Comparison of ENCODE assay signal across 18 cellular contexts in genomic region chr2:20622731-20623130, GRCh38. TPM values are rescaled to one million over a fixed set of nuclear protein-coding genes. Genes with fewer than 3 reads are reported as not detected.
DNase-seq lines count a peak whose midpoint lies in the region; ATAC-seq and TF ChIP-seq lines count a peak whose summit lies in the region.
"Had no signal": no experiment of that assay in that cellular context is flagged by ENCODE, and none has a peak within 500 bp of the region (broad histone marks: within the 10 kb centered on the region; RNA-seq: fewer than 3 reads in every experiment).

No MANE protein-coding gene starts in this region.

- H3K36me3 ChIP-seq in osteoblast (ENCODE audit: insufficient read depth, low read length) (no peaks in the 10 kb centered on the region), uterus (no peaks in the 10 kb centered on the region), colonic mucosa (no peaks in the 10 kb centered on the region)

- peaks cover 11% of the 10 kb centered on the region for H3K36me3 Mint-ChIP-seq in MCF 10A (ENCODE audit: insufficient read depth, unreplicated experiment)

- intact Hi-C loops in Right ventricle myocardium superior (cut with DNase I), result no loop called here
- intact Hi-C loops in uterus (cut with DNase I; ENCODE audit: low total_unique reads), result no loop called here
- intact Hi-C loops in colonic mucosa (cut with DNase I), result no loop called here
- intact Hi-C loops in MCF 10A (cut with micrococcal nuclease), result no loop called here

- TF ChIP-seq CTCF in osteoblast (IDR thresholded peaks at IDR 0.05; ENCODE audit: extremely low read depth, low read depth, low read length) (no peak), uterus (IDR thresholded peaks at IDR 0.05) (no peak), colonic mucosa (IDR thresholded peaks at IDR 0.05) (no peak), MCF 10A (IDR thresholded peaks at IDR 0.05; ENCODE audit: unreplicated experiment) (no peak)

- ATAC-seq in Right ventricle myocardium superior (ENCODE audit: poor library complexity), result peak; percentile 50
- ATAC-seq: activated T-helper 17 cell treated with anti-CD3 and anti-CD28 coated beads, Interleukin-2, amount 50 U/mL, for 72 hours had no signal

- no peak overlapping the region for H3K9ac ChIP-seq in colonic mucosa (ENCODE audit: low read depth in 2 of 2, low read length in 2 of 2)

- no peaks in the 10 kb centered on the region for H4K20me1 ChIP-seq in osteoblast (ENCODE audit: insufficient read depth, low read length)

- BruUV-seq in MCF 10A (replicated peaks; lab: Mats Ljungman, UMichigan), result no TSS peak

- POLR2A ChIA-PET in MCF 10A (lab: Yijun Ruan, JAX), result no interaction called here

- peaks cover 13% of the 10 kb centered on the region for H3K4me1 Mint-ChIP-seq in MCF 10A (ENCODE audit: insufficient read depth, unreplicated experiment)
- H3K4me1 Mint-ChIP-seq: activated T-helper 17 cell treated with anti-CD3 and anti-CD28 coated beads, Interleukin-2, amount 50 U/mL, for 72 hours; CD8-positive, alpha-beta memory T cell had no signal

- no peaks in the 10 kb centered on the region for H3K9me3 Mint-ChIP-seq in MCF 10A (ENCODE audit: unreplicated experiment)
- H3K9me3 Mint-ChIP-seq: activated T-helper 17 cell treated with anti-CD3 and anti-CD28 coated beads, Interleukin-2, amount 50 U/mL, for 72 hours; CD8-positive, alpha-beta memory T cell had no signal

- no peak overlapping the region for H3K27ac ChIP-seq in osteoblast (ENCODE audit: low read depth, low read length)
- no peak overlapping the region for H3K27ac ChIP-seq in uterus
- no peak overlapping the region for H3K27ac ChIP-seq in colonic mucosa
- H3K27ac ChIP-seq: 22Rv1 had no signal

- H3K4me3 Mint-ChIP-seq in MCF 10A (ENCODE audit: unreplicated experiment), result no peak overlapping the region
- H3K4me3 Mint-ChIP-seq: activated T-helper 17 cell treated with anti-CD3 and anti-CD28 coated beads, Interleukin-2, amount 50 U/mL, for 72 hours; CD8-positive, alpha-beta memory T cell had no signal

- no peaks in the 10 kb centered on the region for H3K79me2 ChIP-seq in osteoblast (ENCODE audit: insufficient read depth, low read length)

- H2AFZ ChIP-seq in osteoblast (ENCODE audit: low read length), result no peak overlapping the region

- no peak for TF ChIP-seq POLR2A in uterus (IDR thresholded peaks at IDR 0.05)

- CTCF ChIA-PET in MCF 10A (lab: Yijun Ruan, JAX), result interaction anchor here (0.7 to 1.2 kb wide), 3 partner anchors 17 to 236 kb away, joined by 3 to 6 read pairs (median 3); partner anchors contain the start of gene HS1BP3

- H3K9me3 ChIP-seq in osteoblast (ENCODE audit: low read depth, low read length) (no peaks in the 10 kb centered on the region), uterus (no peaks in the 10 kb centered on the region), colonic mucosa (no peaks in the 10 kb centered on the region)
- H3K9me3 ChIP-seq: thyroid gland had no signal

- peak; percentile 50 for DNase-seq in DMS 273 (lab: John Stamatoyannopoulos, UW; ENCODE audit: unreplicated experiment)
- DNase-seq in DMS 273 treated with DMSO at 0.1 percent for 48 hours (lab: John Stamatoyannopoulos, UW), result no peak
- peak; percentile 90 for DNase-seq in Right ventricle myocardium superior
- DNase-seq in osteoblast (ENCODE audit: insufficient read length, low spot score, missing footprints), result peak; percentile 1
- DNase-seq in uterus, result peak; percentile 13 to 21
- DNase-seq in colonic mucosa, result no peak
- DNase-seq in NCI-H2196 (lab: John Stamatoyannopoulos, UW; ENCODE audit: unreplicated experiment), result no peak
- no peak for DNase-seq in MCF 10A (ENCODE audit: unreplicated experiment)
- DNase-seq: activated CD4-positive, alpha-beta T cell treated with anti-CD3 and anti-CD28 coated beads, Interleukin-2, amount 50 U/mL, for 48 hours; effector CD4-positive, alpha-beta T cell; Kasumi-1; mesendoderm; NCI-H774; SHP77 had no signal

- H3K27me3 ChIP-seq in osteoblast (ENCODE audit: insufficient read depth, low read length) (no peaks in the 10 kb centered on the region), uterus (no peaks in the 10 kb centered on the region), colonic mucosa (no peaks in the 10 kb centered on the region)
- H3K27me3 ChIP-seq: thyroid gland had no signal

- no peak overlapping the region for H3K4me2 ChIP-seq in osteoblast (ENCODE audit: insufficient read depth, low read length)

- no peaks in the 10 kb centered on the region for H3K27me3 Mint-ChIP-seq in MCF 10A (ENCODE audit: insufficient read depth, unreplicated experiment)
- H3K27me3 Mint-ChIP-seq: activated T-helper 17 cell treated with anti-CD3 and anti-CD28 coated beads, Interleukin-2, amount 50 U/mL, for 72 hours; CD8-positive, alpha-beta memory T cell had no signal

- peaks cover 15% of the 10 kb centered on the region for H3K4me1 ChIP-seq in osteoblast (ENCODE audit: insufficient read depth, low read length)
- H3K4me1 ChIP-seq in uterus, result peaks cover 8 to 19% of the 10 kb centered on the region in 2 donors
- no peaks in the 10 kb centered on the region for H3K4me1 ChIP-seq in colonic mucosa

- H3K4me3 ChIP-seq in osteoblast (ENCODE audit: insufficient read depth, low read length) (no peak overlapping the region), uterus (no peak overlapping the region), colonic mucosa (no peak overlapping the region)
- H3K4me3 ChIP-seq: thyroid gland had no signal

- no peak overlapping the region for H3K27ac Mint-ChIP-seq in MCF 10A (ENCODE audit: low read depth, unreplicated experiment)
- H3K27ac Mint-ChIP-seq: activated T-helper 17 cell treated with anti-CD3 and anti-CD28 coated beads, Interleukin-2, amount 50 U/mL, for 72 hours; CD8-positive, alpha-beta memory T cell had no signal

RNA-seq across cellular contexts. Expression of gene HS1BP3, which starts 28.2 kb away (rescaled TPM):
- total RNA-seq in Right ventricle myocardium superior, result 19.7 TPM
- total RNA-seq in osteoblast, result 47.4 and 47.8 TPM in 2 replicates
- total RNA-seq in uterus, result 10 to 100 TPM in 3 of 4 donors, 1 to 10 TPM in 1; 7.1 to 41.8 (median 28.4) TPM
- total RNA-seq in colonic mucosa, result 10 to 100 TPM; 21.2 to 21.5 TPM
- total RNA-seq in MCF 10A (2022), result 10.0 and 25.1 TPM in 2 replicates

RNA-seq across cellular contexts. Expression of gene GDF7, which starts 44.2 kb away (rescaled TPM):
- total RNA-seq in Right ventricle myocardium superior (0.38 TPM), osteoblast (under 0.01 TPM in 1 of 2 replicates, not detected in the other), uterus (10 to 100 TPM in 1 of 4 donors, 1 to 10 TPM in 3; 1.5 to 45.6 (median 5.4) TPM), colonic mucosa (under 1 TPM; 0.05 to 0.11 TPM), MCF 10A (2022) (not detected in 2 replicates)
- total RNA-seq: CD8-positive, alpha-beta memory T cell had no signal

Comparison
In these comparisons a context has a peak if more than half of its experiments do, and no peak if none do; other contexts are left out.
1. DNase-seq: peak in DMS 273 (single experiment), Right ventricle myocardium superior (single experiment), osteoblast (single experiment) and uterus (2 of 2); none in DMS 273 treated with DMSO at 0.1 percent for 48 hours (single experiment), colonic mucosa (single experiment), NCI-H2196 (single experiment) and MCF 10A (single experiment).